15 cellular contexts compared by ENCODE assay signal in the genomic region with DNA sequence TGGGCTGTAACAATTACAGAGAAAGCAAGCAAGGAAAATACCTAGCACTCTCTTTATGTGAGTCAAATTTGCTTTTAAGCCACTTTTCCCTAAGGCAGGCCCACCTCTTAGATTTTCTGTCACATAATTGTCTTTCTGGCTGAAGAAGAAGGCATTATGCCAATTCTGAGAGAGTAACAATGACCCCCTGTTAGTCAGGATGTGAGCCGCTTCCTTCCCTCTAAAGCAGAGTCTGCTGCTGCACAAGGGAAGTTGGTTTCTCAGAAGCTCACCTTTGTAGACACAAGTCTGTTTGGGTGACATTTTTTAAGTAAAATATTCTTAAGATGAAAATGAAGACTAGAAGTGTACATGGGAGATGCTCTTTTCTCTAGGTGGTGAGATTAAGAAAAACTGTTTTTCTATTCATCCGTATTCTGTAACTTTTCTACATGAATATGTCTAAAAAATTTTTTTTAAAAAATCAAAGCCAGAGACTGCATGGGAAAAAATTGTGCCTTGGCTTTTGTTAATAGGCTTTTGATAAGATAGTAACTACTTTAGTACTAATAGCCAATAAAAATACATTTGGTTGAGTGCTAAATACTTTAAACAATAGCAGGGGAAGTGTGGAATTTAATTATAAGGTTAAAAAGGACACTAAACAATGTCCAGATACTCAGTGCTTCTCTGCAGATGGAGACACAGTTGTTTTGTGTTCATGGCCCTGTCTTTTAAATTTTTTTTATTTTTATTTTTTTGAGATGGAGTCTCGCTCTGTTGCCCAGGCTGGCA. TPM values are rescaled to one million over a fixed set of nuclear protein-coding genes. Genes with fewer than 3 reads are reported as not detected.
A peak's percentile ranks its signal among the peaks of the same experiment; 100 is the strongest.
DNase-seq lines count a peak whose midpoint lies in the region; ATAC-seq and TF ChIP-seq lines count a peak whose summit lies in the region.
"Had no signal": no experiment of that assay in that cellular context is flagged by ENCODE, and none has a peak within 500 bp of the region (broad histone marks: within the 10 kb centered on the region; RNA-seq: fewer than 3 reads in every experiment).

No MANE protein-coding gene starts in this region.

- H3K27me3 ChIP-seq in gastrocnemius medialis = no peaks in the 10 kb centered on the region
- H3K27me3 ChIP-seq: colonic mucosa, thyroid gland had no signal

- no peak for DNase-seq in activated naive CD4-positive, alpha-beta T cell treated with anti-CD3 and anti-CD28 coated beads, Interleukin-2, amount 50 U/mL, for 72 hours (ENCODE audit: low spot score in 2 of 2)
- peak; percentile 36 to 72 for DNase-seq in NCI-H2081 (lab: John Stamatoyannopoulos, UW)
- peak; percentile 47 for DNase-seq in foreskin melanocyte
- DNase-seq in gastrocnemius medialis = no peak
- DNase-seq in activated effector memory CD4-positive, alpha-beta T cell treated with Interleukin-2 at 50 U/mL for 16 hours = no peak
- DNase-seq in effector memory CD8-positive, alpha-beta T cell = no peak
- DNase-seq: activated effector memory CD4-positive, alpha-beta T cell treated with anti-CD3 and anti-CD28 coated beads, Interleukin-2, amount 50 U/mL, for 16 hours; colonic mucosa; GOT3; mesenchymal stem cell; thyroid gland had no signal

- H3K4me1 Mint-ChIP-seq in activated naive CD4-positive, alpha-beta T cell treated with anti-CD3 and anti-CD28 coated beads, Interleukin-2, amount 50 U/mL, for 24 hours = peaks cover 47% of the 10 kb centered on the region
- H3K4me1 Mint-ChIP-seq in effector memory CD8-positive, alpha-beta T cell (ENCODE audit: low read depth in 2 of 2) = peaks cover 0 to 4% of the 10 kb centered on the region in 2 donors

- no peak overlapping the region for H3K4me3 ChIP-seq in gastrocnemius medialis
- H3K4me3 ChIP-seq: colonic mucosa, thyroid gland had no signal

- intact Hi-C loops in gastrocnemius medialis (cut with DNase I; ENCODE audit: low total_unique reads) = loop anchor here (5.0 kb wide), 1 partner anchor 260 kb away; no protein-coding TSS in a partner anchor

- TF ChIP-seq CTCF in gastrocnemius medialis (IDR thresholded peaks at IDR 0.05 in 4 of 5, conservative IDR thresholded peaks at IDR 0.05 in 1 of 5) = no peak

- H3K4me1 ChIP-seq in gastrocnemius medialis = peaks cover 0 to 8% of the 10 kb centered on the region in 2 donors
- H3K4me1 ChIP-seq: colonic mucosa, thyroid gland had no signal

- H3K36me3 Mint-ChIP-seq in activated naive CD4-positive, alpha-beta T cell treated with anti-CD3 and anti-CD28 coated beads, Interleukin-2, amount 50 U/mL, for 24 hours = no peaks in the 10 kb centered on the region
- no peaks in the 10 kb centered on the region for H3K36me3 Mint-ChIP-seq in activated naive CD4-positive, alpha-beta T cell treated with anti-CD3 and anti-CD28 coated beads, Interleukin-2, amount 50 U/mL, for 72 hours
- H3K36me3 Mint-ChIP-seq in effector memory CD8-positive, alpha-beta T cell (ENCODE audit: insufficient read depth) = no peaks in the 10 kb centered on the region
- H3K36me3 Mint-ChIP-seq: WTC11 had no signal

- ATAC-seq in activated naive CD4-positive, alpha-beta T cell treated with anti-CD3 and anti-CD28 coated beads, Interleukin-2, amount 50 U/mL, for 72 hours = no peak
- ATAC-seq in gastrocnemius medialis (peak; percentile 65 to 80), HG02973 (IDR thresholded peaks at IDR 0.05; ENCODE audit: unreplicated experiment) (no peak)
- no peak for ATAC-seq in effector memory CD8-positive, alpha-beta T cell (replicated peaks)
- ATAC-seq: WTC11 had no signal

- peak in 1 of 2 donors; percentile 14 for TF ChIP-seq POLR2A in gastrocnemius medialis (IDR thresholded peaks at IDR 0.05)

- H3K27ac ChIP-seq in gastrocnemius medialis = peak overlapping the region; percentile 62 to 71 (median 67)
- H3K27ac ChIP-seq: colonic mucosa had no signal

- no peaks in the 10 kb centered on the region for H3K9me3 Mint-ChIP-seq in activated naive CD4-positive, alpha-beta T cell treated with anti-CD3 and anti-CD28 coated beads, Interleukin-2, amount 50 U/mL, for 24 hours
- no peaks in the 10 kb centered on the region for H3K9me3 Mint-ChIP-seq in activated naive CD4-positive, alpha-beta T cell treated with anti-CD3 and anti-CD28 coated beads, Interleukin-2, amount 50 U/mL, for 72 hours
- no peaks in the 10 kb centered on the region for H3K9me3 Mint-ChIP-seq in effector memory CD8-positive, alpha-beta T cell
- H3K9me3 Mint-ChIP-seq: WTC11 had no signal

- H3K36me3 ChIP-seq in gastrocnemius medialis = no peaks in the 10 kb centered on the region
- H3K36me3 ChIP-seq: colonic mucosa, thyroid gland had no signal

- no peaks in the 10 kb centered on the region for H3K27me3 Mint-ChIP-seq in activated naive CD4-positive, alpha-beta T cell treated with anti-CD3 and anti-CD28 coated beads, Interleukin-2, amount 50 U/mL, for 24 hours
- peaks cover 0 to 17% of the 10 kb centered on the region in 2 donors for H3K27me3 Mint-ChIP-seq in effector memory CD8-positive, alpha-beta T cell
- H3K27me3 Mint-ChIP-seq: progenitor cell of endocrine pancreas had no signal

- in situ Hi-C loops in gastrocnemius medialis (cut with MboI; ENCODE audit: low sequenced_read_pairs in 4 of 4) = loop anchor here in 3 of 4 donors (5.0 to 25.0 kb wide), 3 partner anchors 260 to 435 kb away; no protein-coding TSS in a partner anchor

- H3K27ac Mint-ChIP-seq in activated naive CD4-positive, alpha-beta T cell treated with anti-CD3 and anti-CD28 coated beads, Interleukin-2, amount 50 U/mL, for 24 hours = peak overlapping the region; percentile 73
- H3K27ac Mint-ChIP-seq in activated naive CD4-positive, alpha-beta T cell treated with anti-CD3 and anti-CD28 coated beads, Interleukin-2, amount 50 U/mL, for 72 hours = no peak overlapping the region
- H3K27ac Mint-ChIP-seq in effector memory CD8-positive, alpha-beta T cell = no peak overlapping the region
- H3K27ac Mint-ChIP-seq: progenitor cell of endocrine pancreas had no signal

- H3K4me3 Mint-ChIP-seq in activated naive CD4-positive, alpha-beta T cell treated with anti-CD3 and anti-CD28 coated beads, Interleukin-2, amount 50 U/mL, for 24 hours = peak overlapping the region; percentile 24
- H3K4me3 Mint-ChIP-seq in effector memory CD8-positive, alpha-beta T cell = no peak overlapping the region
- H3K4me3 Mint-ChIP-seq: WTC11 had no signal

- H3K9me3 ChIP-seq in gastrocnemius medialis = no peaks in the 10 kb centered on the region
- H3K9me3 ChIP-seq: colonic mucosa, thyroid gland had no signal

RNA-seq across cellular contexts. Expression of a gene that starts 33.4 kb away (rescaled TPM):
- total RNA-seq in activated naive CD4-positive, alpha-beta T cell treated with anti-CD3 and anti-CD28 coated beads, Interleukin-2, amount 50 U/mL, for 72 hours = 10 to 100 TPM in 1 of 2 donors, 1 to 10 TPM in 1; 2.6 to 10.1 TPM
- total RNA-seq in gastrocnemius medialis = 10 to 100 TPM in 2 of 4 donors, 1 to 10 TPM in 2; 7.9 to 12.4 (median 9.8) TPM

Comparison
In these comparisons a context has a peak if more than half of its experiments do, and no peak if none do; other contexts are left out.
1. ATAC-seq: peak in gastrocnemius medialis (2 of 2); none in activated naive CD4-positive, alpha-beta T cell treated with anti-CD3 and anti-CD28 coated beads, Interleukin-2, amount 50 U/mL, for 72 hours (0 of 2), effector memory CD8-positive, alpha-beta T cell (single experiment) and HG02973 (single experiment).
2. DNase-seq: peak in NCI-H2081 (2 of 2) and foreskin melanocyte (single experiment); none in activated naive CD4-positive, alpha-beta T cell treated with anti-CD3 and anti-CD28 coated beads, Interleukin-2, amount 50 U/mL, for 72 hours (0 of 2), gastrocnemius medialis (0 of 2), activated effector memory CD4-positive, alpha-beta T cell treated with Interleukin-2 at 50 U/mL for 16 hours (single experiment) and effector memory CD8-positive, alpha-beta T cell (0 of 3).